In genomic region chr4:3375688-3376087, GRCh38 we compare ENCODE assay signal across 17 cellular contexts.
DNase-seq lines count a peak whose midpoint lies in the region; ATAC-seq and TF ChIP-seq lines count a peak whose summit lies in the region.
"Had no signal": no experiment of that assay in that cellular context is flagged by ENCODE, and none has a peak within 500 bp of the region (broad histone marks: within the 10 kb centered on the region; RNA-seq: fewer than 3 reads in every experiment).

No MANE protein-coding gene starts in this region.

- WGBS in sigmoid colon, 2 donors: 78 to 88% methylated on average over 7 of the region's 7 CpGs

- no peaks in the 10 kb centered on the region for H3K36me3 ChIP-seq in sigmoid colon
- H3K36me3 ChIP-seq: HAP-1, neutrophil had no signal

- no peaks in the 10 kb centered on the region for H3K27me3 ChIP-seq in sigmoid colon

- H3K4me1 ChIP-seq in sigmoid colon: peaks cover 0 to 14% (median 5%) of the 10 kb centered on the region in 4 donors
- H3K4me1 ChIP-seq: HAP-1 had no signal

- H3K4me3 ChIP-seq in cardiac fibroblast (replicated peaks in 1 of 2; ENCODE audit: low read depth in 2 of 2, low read length in 2 of 2) (no peak overlapping the region), sigmoid colon (no peak overlapping the region)
- H3K4me3 ChIP-seq: HAP-1 had no signal

- ATAC-seq in HG03520 (IDR thresholded peaks at IDR 0.05; ENCODE audit: unreplicated experiment): no peak
- ATAC-seq: activated CD4-positive, CD25-positive, alpha-beta regulatory T cell treated with anti-CD3 and anti-CD28 coated beads, Interleukin-2, amount 50 U/mL, for 24 hours had no signal

- no peak for TF ChIP-seq POLR2A in sigmoid colon (IDR thresholded peaks at IDR 0.05)

- no peak overlapping the region for H3K27ac ChIP-seq in sigmoid colon
- H3K27ac ChIP-seq in caudate nucleus (ENCODE audit: low read depth, low read length): no peak overlapping the region
- H3K27ac ChIP-seq: 22Rv1, HL-60, neutrophil had no signal

- no peak for TF ChIP-seq EP300 in sigmoid colon (IDR thresholded peaks at IDR 0.05)

- intact Hi-C loops in sigmoid colon (cut with DNase I): no loop called here

- H3K9me3 ChIP-seq in sigmoid colon: peaks cover 0 to under 1% (median 0%) of the 10 kb centered on the region in 4 donors
- H3K9me3 ChIP-seq: HAP-1, neutrophil had no signal

- TF ChIP-seq CTCF in cardiac fibroblast (IDR thresholded peaks at IDR 0.05; ENCODE audit: low read depth, low read length): peak; percentile 23
- TF ChIP-seq CTCF in sigmoid colon (IDR thresholded peaks at IDR 0.05): no peak

- DNase-seq in DMS 273 (lab: John Stamatoyannopoulos, UW; ENCODE audit: unreplicated experiment) (peak; percentile 37), DMS 273 treated with DMSO at 0.1 percent for 48 hours (lab: John Stamatoyannopoulos, UW) (no peak), NCI-H2196 treated with DMSO at 0.1 percent for 48 hours (lab: John Stamatoyannopoulos, UW; ENCODE audit: unreplicated experiment) (peak; percentile 43), cardiac fibroblast (ENCODE audit: low read depth in 2 of 2) (peak; percentile 67 to 91), sigmoid colon (peak; percentile 58), medulla oblongata (ENCODE audit: extremely low spot score) (no peak), caudate nucleus (lab: John Stamatoyannopoulos, UW) (no peak)
- DNase-seq: activated naive CD4-positive, alpha-beta T cell; effector memory CD4-positive, alpha-beta T cell; SHP77 treated with DMSO at 0.1 percent for 48 hours; stimulated activated CD4-positive, alpha-beta T cell treated with anti-CD3 and anti-CD28 coated beads, Interleukin-4, amount 100 ng/mL, for 4 hours had no signal

Comparison
In these comparisons a context has a peak if more than half of its experiments do, and no peak if none do; other contexts are left out.
1. DNase-seq: peak in DMS 273 (single experiment), NCI-H2196 treated with DMSO at 0.1 percent for 48 hours (single experiment), cardiac fibroblast (2 of 2) and sigmoid colon (single experiment); none in DMS 273 treated with DMSO at 0.1 percent for 48 hours (single experiment), medulla oblongata (single experiment) and caudate nucleus (0 of 61).